In genomic region chr1:208997726-208998312, GRCh38 we compare ENCODE assay signal across 12 cellular contexts.
DNase-seq lines count a peak whose midpoint lies in the region; ATAC-seq, FAIRE-seq and TF ChIP-seq lines count a peak whose summit lies in the region.
"Had no signal": no experiment of that assay in that cellular context is flagged by ENCODE, and none has a peak within 500 bp of the region (broad histone marks: within the 10 kb centered on the region; RNA-seq: fewer than 3 reads in every experiment).

No MANE protein-coding gene starts in this region.

- H2AFZ ChIP-seq in GM12878 (ENCODE audit: control insufficient read depth, low read depth, low read length) = no peak overlapping the region

- H3K4me1 ChIP-seq in Caco-2 = no peaks in the 10 kb centered on the region
- no peaks in the 10 kb centered on the region for H3K4me1 ChIP-seq in GM12878 (ENCODE audit: control insufficient read depth, insufficient read depth, low read length)

- POLR2A ChIA-PET in Caco-2 (lab: Charles Lee) = no interaction called here
- POLR2A ChIA-PET in GM12878 (lab: Charles Lee) = no interaction called here

- H3K4me2 ChIP-seq in GM12878 (ENCODE audit: control insufficient read depth, insufficient read depth) = no peak overlapping the region

- no peak for TF ChIP-seq POLR2A in GM12878 (IDR thresholded peaks at IDR 0.05; ENCODE audit: low read depth, low read length)

- in situ Hi-C loops in GM12878 (cut with MboI) = no loop called here

- no peaks in the 10 kb centered on the region; the same call in 1 of the 2 replicates for H3K9me3 ChIP-seq in Caco-2
- H3K9me3 ChIP-seq in GM12878 (replicated peaks; ENCODE audit: control insufficient read depth, insufficient read depth, low read length) = no peaks in the 10 kb centered on the region

- DNase-seq in Caco-2 = peak in 1 of 2 experiments; percentile 4
- peak; percentile 10 for DNase-seq in HFF-Myc (ENCODE audit: extremely low read depth, low read depth)
- no peak for DNase-seq in GM12878 (ENCODE audit: low read depth, low spot score)
- peak; percentile 32 to 49 for DNase-seq in lung microvascular endothelial cell (ENCODE audit: low read depth in 2 of 2)
- DNase-seq in left lobe of liver (ENCODE audit: low spot score) = no peak
- DNase-seq in OCI-M2 (lab: John Stamatoyannopoulos, UW; ENCODE audit: unreplicated experiment) = no peak
- no peak for DNase-seq in SW480 (ENCODE audit: low spot score)
- no peak for DNase-seq in activated CD8-positive, alpha-beta memory T cell treated with anti-CD3 and anti-CD28 coated beads, Interleukin-2, amount 10 ng/mL, durations not matched to agents 7 days and 5 days
- DNase-seq: activated B cell treated with CpG ODN at 0.5 μM for 24 hours, midbrain had no signal

- H3K9ac ChIP-seq in GM12878 (ENCODE audit: control insufficient read depth, insufficient read depth, low read length) = no peak overlapping the region

- H3K9me3 Mint-ChIP-seq in Caco-2 (ENCODE audit: unreplicated experiment) = peaks cover 18% of the 10 kb centered on the region
- H3K9me3 Mint-ChIP-seq in activated CD8-positive, alpha-beta memory T cell treated with anti-CD3 and anti-CD28 coated beads, Interleukin-2, amount 10 ng/mL, durations not matched to agents 7 days and 5 days (ENCODE audit: low read depth) = peaks cover 3% of the 10 kb centered on the region
- H3K9me3 Mint-ChIP-seq: activated B cell treated with CpG ODN at 0.5 μM for 24 hours had no signal

- no peak for TF ChIP-seq RAD21 in GM12878 (IDR thresholded peaks at IDR 0.05; ENCODE audit: insufficient read depth, low read depth, low read length)

- SMC1A ChIA-PET in GM12878 (lab: Charles Lee; ENCODE audit: uncharacterized antibody, unreplicated experiment) = interaction anchor here (1.2 kb wide), 2 partner anchors 92 to 566 kb away, joined by 3 read pairs; no protein-coding TSS in a partner anchor

- H3K27me3 ChIP-seq in Caco-2 (replicated peaks; ENCODE audit: control insufficient read depth, insufficient read depth, low read length) = no peaks in the 10 kb centered on the region
- H3K27me3 ChIP-seq in GM12878 (replicated peaks in 1 of 2; ENCODE audit: control insufficient read depth in 2 of 2, insufficient read depth in 2 of 2, low read length in 1 of 2) = no peaks in the 10 kb centered on the region

- no peak for ATAC-seq in GM12878
- no peak for ATAC-seq in left lobe of liver
- ATAC-seq in activated CD8-positive, alpha-beta memory T cell treated with anti-CD3 and anti-CD28 coated beads, Interleukin-2, amount 10 ng/mL, durations not matched to agents 7 days and 5 days = no peak

- H3K27ac ChIP-seq in GM12878 (ENCODE audit: control insufficient read depth, insufficient read depth) = no peak overlapping the region

- H3K36me3 ChIP-seq in Caco-2 (ENCODE audit: control insufficient read depth, insufficient read depth, low read length) (no peaks in the 10 kb centered on the region), GM12878 (ENCODE audit: control insufficient read depth in 2 of 2, insufficient read depth in 2 of 2, low read length in 1 of 2) (no peaks in the 10 kb centered on the region)

- 47% methylated on average over 2 of the region's 2 CpGs for WGBS in GM12878 (ENCODE audit: insufficient coverage, insufficient replicate concordance, low lambda C conversion rate, missing lambda C conversion rate)

- CTCF ChIA-PET in Caco-2 (lab: Charles Lee) (interaction anchor here (0.5 to 0.6 kb wide), 2 partner anchors 14 to 203 kb away, joined by 3 read pairs; no protein-coding TSS in a partner anchor), GM12878 (lab: Yijun Ruan, JAX) (interaction anchor here (0.6 to 1.6 kb wide), 4 partner anchors 9 to 999 kb away, joined by 3 to 7 read pairs (median 4); no protein-coding TSS in a partner anchor)
- CTCF ChIA-PET in activated CD8-positive, alpha-beta memory T cell treated with anti-CD3 and anti-CD28 coated beads, Interleukin-2, amount 10 ng/mL, durations not matched to agents 7 days and 5 days (lab: Charles Lee) = interaction anchor here (1.2 to 1.5 kb wide), 2 partner anchors 9 to 31 kb away, joined by 3 to 5 read pairs; no protein-coding TSS in a partner anchor

- H3K4me3 ChIP-seq in Caco-2 (ENCODE audit: low read depth, low read length) (no peak overlapping the region), HFF-Myc (replicated peaks; ENCODE audit: low read depth, low read length) (no peak overlapping the region), GM12878 (no peak overlapping the region)

- intact Hi-C loops in Caco-2 (cut with micrococcal nuclease; ENCODE audit: unreplicated experiment) (loop anchor here (5.0 kb wide), 1 partner anchor 346 kb away; no protein-coding TSS in a partner anchor), GM12878 (cut with micrococcal nuclease; ENCODE audit: unreplicated experiment) (no loop called here)

- TF ChIP-seq EP300 in GM12878 (IDR thresholded peaks at IDR 0.05; ENCODE audit: borderline replicate concordance in 1 of 2, control insufficient read depth in 1 of 2, low read depth in 2 of 2, low read length in 2 of 2) = no peak

- H3K27ac Mint-ChIP-seq in Caco-2 (ENCODE audit: unreplicated experiment) = no peak overlapping the region
- H3K27ac Mint-ChIP-seq in activated CD8-positive, alpha-beta memory T cell treated with anti-CD3 and anti-CD28 coated beads, Interleukin-2, amount 10 ng/mL, durations not matched to agents 7 days and 5 days = no peak overlapping the region
- H3K27ac Mint-ChIP-seq: activated B cell treated with CpG ODN at 0.5 μM for 24 hours; stimulated activated naive CD8-positive, alpha-beta T cell treated with anti-CD3 and anti-CD28 coated beads, Interleukin-15, Interleukin-2, amounts not matched to agents 100 ng/mL and 50 ng/mL, for 24 hours had no signal

- H3K4me3 Mint-ChIP-seq in Caco-2 (ENCODE audit: unreplicated experiment) = no peak overlapping the region
- H3K4me3 Mint-ChIP-seq in activated CD8-positive, alpha-beta memory T cell treated with anti-CD3 and anti-CD28 coated beads, Interleukin-2, amount 10 ng/mL, durations not matched to agents 7 days and 5 days = no peak overlapping the region
- H3K4me3 Mint-ChIP-seq: activated B cell treated with CpG ODN at 0.5 μM for 24 hours; stimulated activated naive CD8-positive, alpha-beta T cell treated with anti-CD3 and anti-CD28 coated beads, Interleukin-15, Interleukin-2, amounts not matched to agents 100 ng/mL and 50 ng/mL, for 24 hours had no signal

- H3K27me3 Mint-ChIP-seq in Caco-2 (ENCODE audit: insufficient read depth, unreplicated experiment) = peaks cover 16% of the 10 kb centered on the region
- H3K27me3 Mint-ChIP-seq in activated CD8-positive, alpha-beta memory T cell treated with anti-CD3 and anti-CD28 coated beads, Interleukin-2, amount 10 ng/mL, durations not matched to agents 7 days and 5 days = peaks cover 17% of the 10 kb centered on the region
- H3K27me3 Mint-ChIP-seq: activated B cell treated with CpG ODN at 0.5 μM for 24 hours; stimulated activated naive CD8-positive, alpha-beta T cell treated with anti-CD3 and anti-CD28 coated beads, Interleukin-15, Interleukin-2, amounts not matched to agents 100 ng/mL and 50 ng/mL, for 24 hours had no signal

- BruUV-seq in Caco-2 (replicated peaks; lab: Mats Ljungman, UMichigan) (no TSS peak), GM12878 (replicated peaks; lab: Mats Ljungman, UMichigan) (no TSS peak)

- H3K4me1 Mint-ChIP-seq in Caco-2 (ENCODE audit: low read depth, unreplicated experiment) = no peaks in the 10 kb centered on the region
- no peaks in the 10 kb centered on the region for H3K4me1 Mint-ChIP-seq in activated CD8-positive, alpha-beta memory T cell treated with anti-CD3 and anti-CD28 coated beads, Interleukin-2, amount 10 ng/mL, durations not matched to agents 7 days and 5 days
- H3K4me1 Mint-ChIP-seq: activated B cell treated with CpG ODN at 0.5 μM for 24 hours had no signal

- no peak for FAIRE-seq in GM12878 (lab: Jason Lieb, UNC)
- FAIRE-seq: endometrium had no signal

- TF ChIP-seq CTCF in Caco-2 (IDR thresholded peaks at IDR 0.05; ENCODE audit: insufficient read depth in 1 of 2, low read depth in 1 of 2, low read length in 1 of 2, severe bottlenecking in 1 of 2, unreplicated experiment in 1 of 2) (peak; percentile 17 to 61), HFF-Myc (IDR thresholded peaks at IDR 0.05; ENCODE audit: low read depth, low read length, missing control alignments) (peak; percentile 55), GM12878 (IDR thresholded peaks at IDR 0.05 in 2 of 3, conservative IDR thresholded peaks at IDR 0.05 in 1 of 3; ENCODE audit: control insufficient read depth in 2 of 3, extremely low read depth in 1 of 3, insufficient read depth in 1 of 3, low read depth in 3 of 3, low read length in 3 of 3) (peak; percentile 8 to 14 (median 10); a peak in 3 of 6 replicates)

- H4K20me1 ChIP-seq in GM12878 (ENCODE audit: control insufficient read depth, insufficient read depth) = no peaks in the 10 kb centered on the region

- no peaks in the 10 kb centered on the region for H3K79me2 ChIP-seq in GM12878 (ENCODE audit: control insufficient read depth, insufficient read depth, low read length)

- RAD21 ChIA-PET in GM12878 (lab: Charles Lee; ENCODE audit: unreplicated experiment) = no interaction called here

- H3K36me3 Mint-ChIP-seq in Caco-2 (ENCODE audit: insufficient read depth, unreplicated experiment) = no peaks in the 10 kb centered on the region
- no peaks in the 10 kb centered on the region for H3K36me3 Mint-ChIP-seq in activated CD8-positive, alpha-beta memory T cell treated with anti-CD3 and anti-CD28 coated beads, Interleukin-2, amount 10 ng/mL, durations not matched to agents 7 days and 5 days

TF ChIP-seq in GM12878, 131 proteins besides CTCF, POLR2A, EP300 and RAD21 (continues in another document):
- no peak for TF ChIP-seq BCL11A (IDR thresholded peaks at IDR 0.05; ENCODE audit: low read depth, low read length)
- TF ChIP-seq MTA3 (IDR thresholded peaks at IDR 0.05; ENCODE audit: borderline replicate concordance, low read length) = no peak

Comparison
In these comparisons a context has a peak if more than half of its experiments do, and no peak if none do; other contexts are left out.
1. DNase-seq: peak in HFF-Myc (single experiment) and lung microvascular endothelial cell (2 of 2); none in GM12878 (single experiment), left lobe of liver (single experiment), OCI-M2 (single experiment), SW480 (single experiment) and activated CD8-positive, alpha-beta memory T cell treated with anti-CD3 and anti-CD28 coated beads, Interleukin-2, amount 10 ng/mL, durations not matched to agents 7 days and 5 days (single experiment).
2. Peak in every context shown above with its lines, with median percentiles within 50 percentile points of each other: CTCF ChIP-seq.